ENCODE assay signal across 17 cellular contexts in the genomic region with DNA sequence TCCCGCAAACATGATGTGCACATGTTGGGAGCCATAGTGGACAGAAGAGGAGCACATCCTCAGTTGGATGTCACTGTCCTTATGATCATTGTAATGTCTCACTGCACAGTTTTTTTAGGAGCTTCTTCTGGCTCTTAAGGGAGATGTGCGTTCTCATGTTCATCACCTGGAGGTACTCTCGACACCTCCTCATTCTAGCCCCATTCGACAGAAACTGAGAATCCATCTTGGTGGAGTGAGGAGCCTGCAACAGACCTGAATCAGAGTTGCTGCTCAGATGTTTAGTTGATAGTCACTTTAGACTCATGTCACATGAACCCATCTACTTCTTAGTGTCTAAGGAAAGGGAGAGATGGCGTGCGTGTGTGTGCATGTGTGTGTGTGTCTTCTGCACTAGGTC. TPM values are rescaled to one million over a fixed set of nuclear protein-coding genes. Genes with fewer than 3 reads are reported as not detected.
DNase-seq lines count a peak whose midpoint lies in the region; ATAC-seq and TF ChIP-seq lines count a peak whose summit lies in the region.
"Had no signal": no experiment of that assay in that cellular context is flagged by ENCODE, and none has a peak within 500 bp of the region (broad histone marks: within the 10 kb centered on the region; RNA-seq: fewer than 3 reads in every experiment).

No MANE protein-coding gene starts in this region.

- H3K18ac ChIP-seq in mesendoderm (ENCODE audit: low read length), result no peak overlapping the region

- no peak overlapping the region for H3K9ac ChIP-seq in KMS-11
- H3K9ac ChIP-seq in mesendoderm (ENCODE audit: low read length), result no peak overlapping the region
- H3K9ac ChIP-seq: BLaER1 treated with 17β-estradiol and CSF1 and Interleukin-3, amounts not matched to agents 10 nM and 100 nM had no signal

- no peak overlapping the region for H4K5ac ChIP-seq in mesendoderm (ENCODE audit: low read length)

- no peak overlapping the region for H2AK5ac ChIP-seq in mesendoderm (ENCODE audit: low read length)

- H3K36me3 ChIP-seq in KMS-11 (ENCODE audit: insufficient read depth) (no peaks in the 10 kb centered on the region), mesendoderm (ENCODE audit: control insufficient read depth, insufficient read depth, low read length) (no peaks in the 10 kb centered on the region), tibial nerve (no peaks in the 10 kb centered on the region)
- H3K36me3 ChIP-seq: BLaER1 treated with 17β-estradiol and CSF1 and Interleukin-3, amounts not matched to agents 10 nM and 100 nM had no signal

- TF ChIP-seq CTCF in KMS-11 (conservative IDR thresholded peaks at IDR 0.05; ENCODE audit: low read depth, low read length) (no peak), tibial nerve (IDR thresholded peaks at IDR 0.05) (no peak)

- no peaks in the 10 kb centered on the region for H3K79me1 ChIP-seq in mesendoderm (ENCODE audit: low read length)

- H2AFZ ChIP-seq in KMS-11 (ENCODE audit: low read depth), result no peak overlapping the region

- H3K27ac Mint-ChIP-seq in activated T-cell treated with anti-CD3 and anti-CD28 coated beads, Interleukin-2, amount 50 U/mL, for 72 hours, result no peak overlapping the region
- H3K27ac Mint-ChIP-seq: CD4-positive, alpha-beta memory T cell had no signal

- H3K4me1 Mint-ChIP-seq in activated T-cell treated with anti-CD3 and anti-CD28 coated beads, Interleukin-2, amount 50 U/mL, for 72 hours (ENCODE audit: low read depth), result peaks cover 18% of the 10 kb centered on the region

- DNase-seq in DMS 273 (lab: John Stamatoyannopoulos, UW; ENCODE audit: unreplicated experiment) (peak; percentile 15), DMS 273 treated with DMSO at 0.1 percent for 48 hours (lab: John Stamatoyannopoulos, UW) (no peak), OCI-M1 (lab: John Stamatoyannopoulos, UW) (peak; percentile 77), mesendoderm (peak; percentile 19), tibial nerve (ENCODE audit: low spot score in 2 of 2) (no peak), NCI-H345 treated with DMSO at 0.1 percent for 48 hours (lab: John Stamatoyannopoulos, UW; ENCODE audit: unreplicated experiment) (no peak)
- DNase-seq in activated T-cell treated with anti-CD3 and anti-CD28 coated beads, Interleukin-2, amount 50 U/mL, for 72 hours, result no peak
- DNase-seq: DMS153, NCI-H524 treated with DMSO at 0.1 percent for 48 hours had no signal

- ATAC-seq in activated T-cell treated with anti-CD3 and anti-CD28 coated beads, Interleukin-2, amount 50 U/mL, for 72 hours (replicated peaks in 1 of 2), result no peak

- H3K4ac ChIP-seq in mesendoderm (ENCODE audit: low read depth, low read length), result no peak overlapping the region

- no peak overlapping the region for H2BK5ac ChIP-seq in mesendoderm (ENCODE audit: low read length)

- H3K23ac ChIP-seq in mesendoderm (ENCODE audit: low read length), result no peak overlapping the region

- no peak for TF ChIP-seq EP300 in tibial nerve (IDR thresholded peaks at IDR 0.05)

- no peaks in the 10 kb centered on the region for H3K9me3 ChIP-seq in tibial nerve
- H3K9me3 ChIP-seq: BLaER1 treated with 17β-estradiol and CSF1 and Interleukin-3, amounts not matched to agents 10 nM and 100 nM; Caco-2 had no signal

- no peak overlapping the region for H3K4me3 ChIP-seq in KMS-11 (IDR thresholded peaks at IDR 0.05; ENCODE audit: insufficient read depth, low read depth, low read length)
- no peak overlapping the region for H3K4me3 ChIP-seq in mesendoderm (ENCODE audit: low read length)
- no peak overlapping the region for H3K4me3 ChIP-seq in tibial nerve
- H3K4me3 ChIP-seq: BLaER1 treated with 17β-estradiol and CSF1 and Interleukin-3, amounts not matched to agents 10 nM and 100 nM had no signal

- no peak overlapping the region for H2BK15ac ChIP-seq in mesendoderm (replicated peaks; ENCODE audit: low read depth)

- no peak overlapping the region for H2BK120ac ChIP-seq in mesendoderm (ENCODE audit: low read depth, low read length)

- H3K36me3 Mint-ChIP-seq in activated T-cell treated with anti-CD3 and anti-CD28 coated beads, Interleukin-2, amount 50 U/mL, for 72 hours (ENCODE audit: insufficient read depth in 2 of 2), result peaks cover 0 to 1% of the 10 kb centered on the region in 2 donors
- H3K36me3 Mint-ChIP-seq: CD4-positive, alpha-beta memory T cell; IgD-negative memory B cell had no signal

- H3K79me2 ChIP-seq in KMS-11 (ENCODE audit: insufficient read depth, low read depth) (no peaks in the 10 kb centered on the region; the same call in 1 of the 2 replicates), mesendoderm (ENCODE audit: control insufficient read depth, insufficient read depth, low read length) (no peaks in the 10 kb centered on the region)

- H3K56ac ChIP-seq in mesendoderm (ENCODE audit: low read length), result no peak overlapping the region

- TF ChIP-seq POLR2A in tibial nerve (IDR thresholded peaks at IDR 0.05), result no peak

- peak overlapping the region; percentile 60; the same call in 1 of the 2 replicates for H3K4me2 ChIP-seq in KMS-11
- H3K4me2 ChIP-seq in mesendoderm (ENCODE audit: low read length), result no peak overlapping the region

- WGBS in mesendoderm (ENCODE audit: extremely low coverage, insufficient coverage, low lambda C conversion rate), result no CpG with 5 or more reads among the region's 6 CpGs
- 85 to 94% methylated on average over 6 of the region's 6 CpGs for WGBS in tibial nerve, 2 donors

- H3K4me1 ChIP-seq in KMS-11 (ENCODE audit: low read depth, poor library complexity, severe bottlenecking), result peaks cover 40% of the 10 kb centered on the region
- no peaks in the 10 kb centered on the region for H3K4me1 ChIP-seq in mesendoderm (ENCODE audit: control insufficient read depth, low read depth, low read length)
- H3K4me1 ChIP-seq in tibial nerve, result peaks cover 0 to 36% (median 17%) of the 10 kb centered on the region in 4 donors

- no peaks in the 10 kb centered on the region for H3K9me3 Mint-ChIP-seq in activated T-cell treated with anti-CD3 and anti-CD28 coated beads, Interleukin-2, amount 50 U/mL, for 72 hours

- no peak overlapping the region for H4K8ac ChIP-seq in mesendoderm (ENCODE audit: low read depth, low read length)

- H3K27me3 Mint-ChIP-seq in activated T-cell treated with anti-CD3 and anti-CD28 coated beads, Interleukin-2, amount 50 U/mL, for 72 hours (ENCODE audit: low read depth), result peaks cover 74% of the 10 kb centered on the region

- no peak overlapping the region for H3K4me3 Mint-ChIP-seq in activated T-cell treated with anti-CD3 and anti-CD28 coated beads, Interleukin-2, amount 50 U/mL, for 72 hours
- H3K4me3 Mint-ChIP-seq: CD4-positive, alpha-beta memory T cell; IgD-negative memory B cell had no signal

- H3K27me3 ChIP-seq in KMS-11 (ENCODE audit: insufficient read depth, low read depth) (peaks cover 11% of the 10 kb centered on the region; the same call in 1 of the 2 replicates), mesendoderm (ENCODE audit: insufficient read depth, low read length, poor library complexity) (peaks cover 30% of the 10 kb centered on the region), tibial nerve (peaks cover 0 to 27% of the 10 kb centered on the region in 2 donors)

- H4K20me1 ChIP-seq in KMS-11 (ENCODE audit: insufficient read depth), result no peaks in the 10 kb centered on the region

- H3K27ac ChIP-seq in KMS-11, result no peak overlapping the region
- H3K27ac ChIP-seq in mesendoderm (ENCODE audit: low read depth, low read length), result no peak overlapping the region
- H3K27ac ChIP-seq in tibial nerve, result no peak overlapping the region
- H3K27ac ChIP-seq: 22Rv1; BLaER1 treated with 17β-estradiol and CSF1 and Interleukin-3, amounts not matched to agents 10 nM and 100 nM; RWPE1; SK-N-MC had no signal

RNA-seq across cellular contexts. Expression of a gene that starts 2.3 kb away (rescaled TPM):
- polyA plus RNA-seq in mesendoderm (2013, experiment 1 of 2), result 0.18 TPM
- polyA plus RNA-seq in mesendoderm (2013, experiment 2 of 2), result 0.15 TPM
- total RNA-seq in tibial nerve, result 1 to 10 TPM; 4.8 to 8.8 (median 7.3) TPM
- total RNA-seq in activated T-cell treated with anti-CD3 and anti-CD28 coated beads, Interleukin-2, amount 50 U/mL, for 72 hours, result 1 to 10 TPM in 1 of 2 donors, under 1 TPM in 1; 0.65 to 2.2 TPM
- total RNA-seq: CD4-positive, alpha-beta memory T cell had no signal

Comparison
In these comparisons a context has a peak if more than half of its experiments do, and no peak if none do; other contexts are left out.
1. DNase-seq: peak in DMS 273 (single experiment), OCI-M1 (single experiment) and mesendoderm (single experiment); none in DMS 273 treated with DMSO at 0.1 percent for 48 hours (single experiment), tibial nerve (0 of 2), activated T-cell treated with anti-CD3 and anti-CD28 coated beads, Interleukin-2, amount 50 U/mL, for 72 hours (0 of 2) and NCI-H345 treated with DMSO at 0.1 percent for 48 hours (single experiment).